8 cellular contexts compared by ENCODE assay signal in genomic region chr6:125100018-125100652, GRCh38. TPM values are rescaled to one million over a fixed set of nuclear protein-coding genes. Genes with fewer than 3 reads are reported as not detected.
A peak's percentile ranks its signal among the peaks of the same experiment; 100 is the strongest.
DNase-seq lines count a peak whose midpoint lies in the region; ATAC-seq and TF ChIP-seq lines count a peak whose summit lies in the region.

No MANE protein-coding gene starts in this region.

- no peak for ATAC-seq in gastroesophageal sphincter
- ATAC-seq in HG02763 (IDR thresholded peaks at IDR 0.05; ENCODE audit: unreplicated experiment), result no peak

- no peak for DNase-seq in Calu3
- no peak for DNase-seq in WERI-Rb-1
- DNase-seq in prostate gland (ENCODE audit: low spot score), result no peak
- DNase-seq in NCI-H146 (lab: John Stamatoyannopoulos, UW), result no peak
- DNase-seq in effector CD4-positive, alpha-beta T cell, result no peak
- DNase-seq in stimulated activated CD4-positive, alpha-beta T cell treated with anti-CD3 and anti-CD28 coated beads, Interleukin-4, amount 100 ng/mL, for 1 hour, result no peak

- H3K4me3 ChIP-seq in WERI-Rb-1 (ENCODE audit: low read depth, low read length) (peak overlapping the region; percentile 62), gastroesophageal sphincter (peak overlapping the region; percentile 39 to 61), prostate gland (peak overlapping the region; percentile 35 to 45)

- BruUV-seq in Calu3 (replicated peaks; lab: Mats Ljungman, UMichigan), result no TSS peak

- TF ChIP-seq CTCF in Calu3 (IDR thresholded peaks at IDR 0.05; ENCODE audit: unreplicated experiment) (no peak), WERI-Rb-1 (IDR thresholded peaks at IDR 0.05; ENCODE audit: low read depth, low read length) (no peak), gastroesophageal sphincter (IDR thresholded peaks at IDR 0.05) (no peak), prostate gland (IDR thresholded peaks at IDR 0.05) (no peak)

- TF ChIP-seq EP300 in gastroesophageal sphincter (IDR thresholded peaks at IDR 0.05), result no peak

- H3K9me3 ChIP-seq in WERI-Rb-1 (ENCODE audit: severe bottlenecking) (no peaks in the 10 kb centered on the region), gastroesophageal sphincter (no peaks in the 10 kb centered on the region), prostate gland (no peaks in the 10 kb centered on the region)

- H3K27me3 ChIP-seq in WERI-Rb-1 (ENCODE audit: insufficient read depth, low read depth, severe bottlenecking), result no peaks in the 10 kb centered on the region
- H3K27me3 ChIP-seq in gastroesophageal sphincter, result no peaks in the 10 kb centered on the region
- H3K27me3 ChIP-seq in prostate gland (replicated peaks; ENCODE audit: insufficient read depth), result no peaks in the 10 kb centered on the region

- TF ChIP-seq POLR2A in gastroesophageal sphincter (IDR thresholded peaks at IDR 0.05) (no peak), prostate gland (IDR thresholded peaks at IDR 0.05) (no peak)

- H3K4me1 Mint-ChIP-seq in Calu3 (ENCODE audit: low read depth, unreplicated experiment), result peaks cover 29% of the 10 kb centered on the region

- no peak overlapping the region for H3K27ac Mint-ChIP-seq in Calu3 (ENCODE audit: unreplicated experiment)

- CTCF ChIA-PET in Calu3 (lab: Charles Lee), result no interaction called here

- H3K4me1 ChIP-seq in gastroesophageal sphincter (peaks cover 0 to 39% (median 3%) of the 10 kb centered on the region in 3 donors), prostate gland (replicated peaks) (no peaks in the 10 kb centered on the region)

- no peaks in the 10 kb centered on the region for H3K27me3 Mint-ChIP-seq in Calu3 (ENCODE audit: unreplicated experiment)

- peak overlapping the region; percentile 75 for H3K4me3 Mint-ChIP-seq in Calu3 (ENCODE audit: low read depth, unreplicated experiment)

- H3K36me3 Mint-ChIP-seq in Calu3 (ENCODE audit: insufficient read depth, unreplicated experiment), result peaks cover 10% of the 10 kb centered on the region

- WGBS in gastroesophageal sphincter (ENCODE audit: low coverage in 1 of 2), 2 donors, result 76 to 93% methylated on average over 6 to 7 of the region's 10 CpGs
- WGBS in prostate gland, result 87% methylated on average over 10 of the region's 10 CpGs

- peak overlapping the region; percentile 75 for H3K27ac ChIP-seq in WERI-Rb-1
- peak overlapping the region in 2 of 4 donors; percentile 12 to 69 for H3K27ac ChIP-seq in gastroesophageal sphincter
- no peak overlapping the region for H3K27ac ChIP-seq in prostate gland

- intact Hi-C loops in Calu3 (cut with micrococcal nuclease; ENCODE audit: unreplicated experiment) (no loop called here), prostate gland (cut with DNase I) (no loop called here)

- H3K9me3 Mint-ChIP-seq in Calu3 (ENCODE audit: low read depth, unreplicated experiment), result no peaks in the 10 kb centered on the region

- H3K36me3 ChIP-seq in WERI-Rb-1 (no peaks in the 10 kb centered on the region), gastroesophageal sphincter (no peaks in the 10 kb centered on the region), prostate gland (no peaks in the 10 kb centered on the region)

RNA-seq across cellular contexts. Expression of gene TPD52L1, which starts 53.4 kb away (rescaled TPM):
- 37.5 and 50.6 TPM in 2 replicates for total RNA-seq in Calu3 (2022)
- total RNA-seq in gastroesophageal sphincter, result 10 to 100 TPM; 11.2 to 59.7 (median 20.2) TPM
- total RNA-seq in prostate gland, result 100 to 1,000 TPM in 1 of 2 donors, 10 to 100 TPM in 1; 63.9 to 105 TPM
